ENCODE assay signal across 1 cellular context in the genomic region with DNA sequence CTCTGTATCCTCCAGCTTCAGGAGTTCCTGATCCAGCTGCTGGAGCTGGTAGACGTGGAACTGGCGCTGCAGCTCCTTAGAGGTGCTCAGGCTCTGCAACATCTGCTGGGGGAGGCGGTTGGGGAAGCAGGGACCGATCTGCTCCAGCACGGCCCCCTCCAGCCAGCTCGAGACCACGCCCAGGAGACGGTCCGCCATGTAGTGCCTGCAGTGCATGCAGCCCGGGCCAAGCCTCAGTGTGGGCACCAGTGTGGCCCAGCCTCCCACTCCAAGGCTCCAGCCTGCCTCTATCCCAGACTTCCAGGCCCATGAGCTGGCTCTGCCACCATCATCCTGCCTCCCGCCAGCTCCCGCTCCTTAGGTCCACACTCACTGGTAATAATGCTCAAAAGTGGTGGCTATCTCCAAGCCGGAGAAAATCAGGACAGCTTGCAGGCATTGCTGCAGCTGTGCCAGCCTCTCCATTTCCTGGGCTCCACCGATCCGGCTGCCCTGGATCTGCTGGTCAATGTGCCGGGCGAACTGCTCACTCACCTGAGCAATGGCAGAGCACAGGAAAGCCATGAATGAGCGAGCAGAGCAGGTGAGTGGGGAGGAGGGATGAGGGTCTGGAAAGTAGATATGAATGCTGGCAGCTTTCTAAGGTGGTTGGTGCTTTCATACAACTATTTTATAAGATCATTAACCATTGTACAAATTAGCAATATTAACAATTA.
TF ChIP-seq lines count a peak whose summit lies in the region.

No MANE protein-coding gene starts in this region.

TF ChIP-seq in WTC11, 78 proteins besides CTCF, POLR2A, EP300 and RAD21:
- TF ChIP-seq, protein P1, sequence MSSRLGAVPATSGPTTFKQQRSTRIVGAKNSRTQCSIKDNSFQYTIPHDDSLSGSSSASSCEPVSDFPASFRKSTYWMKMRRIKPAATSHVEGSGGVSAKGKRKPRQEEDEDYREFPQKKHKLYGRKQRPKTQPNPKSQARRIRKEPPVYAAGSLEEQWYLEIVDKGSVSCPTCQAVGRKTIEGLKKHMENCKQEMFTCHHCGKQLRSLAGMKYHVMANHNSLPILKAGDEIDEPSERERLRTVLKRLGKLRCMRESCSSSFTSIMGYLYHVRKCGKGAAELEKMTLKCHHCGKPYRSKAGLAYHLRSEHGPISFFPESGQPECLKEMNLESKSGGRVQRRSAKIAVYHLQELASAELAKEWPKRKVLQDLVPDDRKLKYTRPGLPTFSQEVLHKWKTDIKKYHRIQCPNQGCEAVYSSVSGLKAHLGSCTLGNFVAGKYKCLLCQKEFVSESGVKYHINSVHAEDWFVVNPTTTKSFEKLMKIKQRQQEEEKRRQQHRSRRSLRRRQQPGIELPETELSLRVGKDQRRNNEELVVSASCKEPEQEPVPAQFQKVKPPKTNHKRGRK (CRISPR knock-in tag; IDR thresholded peaks at IDR 0.05; ENCODE audit: borderline replicate concordance), result no peak
- TF ChIP-seq, protein P2, sequence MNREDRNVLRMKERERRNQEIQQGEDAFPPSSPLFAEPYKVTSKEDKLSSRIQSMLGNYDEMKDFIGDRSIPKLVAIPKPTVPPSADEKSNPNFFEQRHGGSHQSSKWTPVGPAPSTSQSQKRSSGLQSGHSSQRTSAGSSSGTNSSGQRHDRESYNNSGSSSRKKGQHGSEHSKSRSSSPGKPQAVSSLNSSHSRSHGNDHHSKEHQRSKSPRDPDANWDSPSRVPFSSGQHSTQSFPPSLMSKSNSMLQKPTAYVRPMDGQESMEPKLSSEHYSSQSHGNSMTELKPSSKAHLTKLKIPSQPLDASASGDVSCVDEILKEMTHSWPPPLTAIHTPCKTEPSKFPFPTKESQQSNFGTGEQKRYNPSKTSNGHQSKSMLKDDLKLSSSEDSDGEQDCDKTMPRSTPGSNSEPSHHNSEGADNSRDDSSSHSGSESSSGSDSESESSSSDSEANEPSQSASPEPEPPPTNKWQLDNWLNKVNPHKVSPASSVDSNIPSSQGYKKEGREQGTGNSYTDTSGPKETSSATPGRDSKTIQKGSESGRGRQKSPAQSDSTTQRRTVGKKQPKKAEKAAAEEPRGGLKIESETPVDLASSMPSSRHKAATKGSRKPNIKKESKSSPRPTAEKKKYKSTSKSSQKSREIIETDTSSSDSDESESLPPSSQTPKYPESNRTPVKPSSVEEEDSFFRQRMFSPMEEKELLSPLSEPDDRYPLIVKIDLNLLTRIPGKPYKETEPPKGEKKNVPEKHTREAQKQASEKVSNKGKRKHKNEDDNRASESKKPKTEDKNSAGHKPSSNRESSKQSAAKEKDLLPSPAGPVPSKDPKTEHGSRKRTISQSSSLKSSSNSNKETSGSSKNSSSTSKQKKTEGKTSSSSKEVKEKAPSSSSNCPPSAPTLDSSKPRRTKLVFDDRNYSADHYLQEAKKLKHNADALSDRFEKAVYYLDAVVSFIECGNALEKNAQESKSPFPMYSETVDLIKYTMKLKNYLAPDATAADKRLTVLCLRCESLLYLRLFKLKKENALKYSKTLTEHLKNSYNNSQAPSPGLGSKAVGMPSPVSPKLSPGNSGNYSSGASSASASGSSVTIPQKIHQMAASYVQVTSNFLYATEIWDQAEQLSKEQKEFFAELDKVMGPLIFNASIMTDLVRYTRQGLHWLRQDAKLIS (CRISPR knock-in tag; IDR thresholded peaks at IDR 0.05; ENCODE audit: borderline replicate concordance), result no peak
- TF ChIP-seq, protein P3, sequence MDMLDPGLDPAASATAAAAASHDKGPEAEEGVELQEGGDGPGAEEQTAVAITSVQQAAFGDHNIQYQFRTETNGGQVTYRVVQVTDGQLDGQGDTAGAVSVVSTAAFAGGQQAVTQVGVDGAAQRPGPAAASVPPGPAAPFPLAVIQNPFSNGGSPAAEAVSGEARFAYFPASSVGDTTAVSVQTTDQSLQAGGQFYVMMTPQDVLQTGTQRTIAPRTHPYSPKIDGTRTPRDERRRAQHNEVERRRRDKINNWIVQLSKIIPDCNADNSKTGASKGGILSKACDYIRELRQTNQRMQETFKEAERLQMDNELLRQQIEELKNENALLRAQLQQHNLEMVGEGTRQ (CRISPR knock-in tag; IDR thresholded peaks at IDR 0.05), result no peak
- TF ChIP-seq, protein P4, sequence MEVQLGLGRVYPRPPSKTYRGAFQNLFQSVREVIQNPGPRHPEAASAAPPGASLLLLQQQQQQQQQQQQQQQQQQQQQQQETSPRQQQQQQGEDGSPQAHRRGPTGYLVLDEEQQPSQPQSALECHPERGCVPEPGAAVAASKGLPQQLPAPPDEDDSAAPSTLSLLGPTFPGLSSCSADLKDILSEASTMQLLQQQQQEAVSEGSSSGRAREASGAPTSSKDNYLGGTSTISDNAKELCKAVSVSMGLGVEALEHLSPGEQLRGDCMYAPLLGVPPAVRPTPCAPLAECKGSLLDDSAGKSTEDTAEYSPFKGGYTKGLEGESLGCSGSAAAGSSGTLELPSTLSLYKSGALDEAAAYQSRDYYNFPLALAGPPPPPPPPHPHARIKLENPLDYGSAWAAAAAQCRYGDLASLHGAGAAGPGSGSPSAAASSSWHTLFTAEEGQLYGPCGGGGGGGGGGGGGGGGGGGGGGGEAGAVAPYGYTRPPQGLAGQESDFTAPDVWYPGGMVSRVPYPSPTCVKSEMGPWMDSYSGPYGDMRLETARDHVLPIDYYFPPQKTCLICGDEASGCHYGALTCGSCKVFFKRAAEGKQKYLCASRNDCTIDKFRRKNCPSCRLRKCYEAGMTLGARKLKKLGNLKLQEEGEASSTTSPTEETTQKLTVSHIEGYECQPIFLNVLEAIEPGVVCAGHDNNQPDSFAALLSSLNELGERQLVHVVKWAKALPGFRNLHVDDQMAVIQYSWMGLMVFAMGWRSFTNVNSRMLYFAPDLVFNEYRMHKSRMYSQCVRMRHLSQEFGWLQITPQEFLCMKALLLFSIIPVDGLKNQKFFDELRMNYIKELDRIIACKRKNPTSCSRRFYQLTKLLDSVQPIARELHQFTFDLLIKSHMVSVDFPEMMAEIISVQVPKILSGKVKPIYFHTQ (CRISPR knock-in tag; IDR thresholded peaks at IDR 0.05), result no peak
- no peak for TF ChIP-seq SOX15 (CRISPR knock-in tag; IDR thresholded peaks at IDR 0.05)
- TF ChIP-seq ZNF532 (CRISPR knock-in tag; IDR thresholded peaks at IDR 0.05; ENCODE audit: borderline replicate concordance), result no peak
- no peak for TF ChIP-seq ZNF396 (CRISPR knock-in tag; IDR thresholded peaks at IDR 0.05; ENCODE audit: borderline replicate concordance)
- TF ChIP-seq, protein P5, sequence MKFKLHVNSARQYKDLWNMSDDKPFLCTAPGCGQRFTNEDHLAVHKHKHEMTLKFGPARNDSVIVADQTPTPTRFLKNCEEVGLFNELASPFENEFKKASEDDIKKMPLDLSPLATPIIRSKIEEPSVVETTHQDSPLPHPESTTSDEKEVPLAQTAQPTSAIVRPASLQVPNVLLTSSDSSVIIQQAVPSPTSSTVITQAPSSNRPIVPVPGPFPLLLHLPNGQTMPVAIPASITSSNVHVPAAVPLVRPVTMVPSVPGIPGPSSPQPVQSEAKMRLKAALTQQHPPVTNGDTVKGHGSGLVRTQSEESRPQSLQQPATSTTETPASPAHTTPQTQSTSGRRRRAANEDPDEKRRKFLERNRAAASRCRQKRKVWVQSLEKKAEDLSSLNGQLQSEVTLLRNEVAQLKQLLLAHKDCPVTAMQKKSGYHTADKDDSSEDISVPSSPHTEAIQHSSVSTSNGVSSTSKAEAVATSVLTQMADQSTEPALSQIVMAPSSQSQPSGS (CRISPR knock-in tag; IDR thresholded peaks at IDR 0.05; ENCODE audit: borderline replicate concordance, low read depth), result no peak
- no peak for TF ChIP-seq MYBL2 (CRISPR knock-in tag; IDR thresholded peaks at IDR 0.05)
- no peak for TF ChIP-seq OVOL2 (CRISPR knock-in tag; IDR thresholded peaks at IDR 0.05; ENCODE audit: borderline replicate concordance)
- no peak for TF ChIP-seq IRF2 (CRISPR knock-in tag; IDR thresholded peaks at IDR 0.05; ENCODE audit: borderline replicate concordance, low read depth)
- no peak for TF ChIP-seq ZNF416 (CRISPR knock-in tag; IDR thresholded peaks at IDR 0.05)
- TF ChIP-seq, protein P6, sequence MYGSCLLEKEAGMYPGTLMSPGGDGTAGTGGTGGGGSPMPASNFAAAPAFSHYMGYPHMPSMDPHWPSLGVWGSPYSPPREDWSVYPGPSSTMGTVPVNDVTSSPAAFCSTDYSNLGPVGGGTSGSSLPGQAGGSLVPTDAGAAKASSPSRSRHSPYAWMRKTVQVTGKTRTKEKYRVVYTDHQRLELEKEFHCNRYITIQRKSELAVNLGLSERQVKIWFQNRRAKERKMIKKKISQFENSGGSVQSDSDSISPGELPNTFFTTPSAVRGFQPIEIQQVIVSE (CRISPR knock-in tag; IDR thresholded peaks at IDR 0.05; ENCODE audit: borderline replicate concordance), result no peak
